In genomic region chr1:154158307-154159125, GRCh38 we compare ENCODE assay signal across 9 cellular contexts. TPM values are rescaled to one million over a fixed set of nuclear protein-coding genes. Genes with fewer than 3 reads are reported as not detected.
DNase-seq lines count a peak whose midpoint lies in the region; ATAC-seq and TF ChIP-seq lines count a peak whose summit lies in the region.
"Had no signal": no experiment of that assay in that cellular context is flagged by ENCODE, and none has a peak within 500 bp of the region (broad histone marks: within the 10 kb centered on the region; RNA-seq: fewer than 3 reads in every experiment).

No MANE protein-coding gene starts in this region.

- TF ChIP-seq POLR2A in transverse colon (IDR thresholded peaks at IDR 0.05) = no peak

- peak overlapping the region; percentile 88 for H3K27ac Mint-ChIP-seq in activated naive CD4-positive, alpha-beta T cell treated with anti-CD3 and anti-CD28 coated beads, Interleukin-2, amount 50 U/mL, for 72 hours

- peak; percentile 17 for ATAC-seq in GM18520 (IDR thresholded peaks at IDR 0.05; ENCODE audit: unreplicated experiment)
- ATAC-seq in HG03521 (IDR thresholded peaks at IDR 0.05; ENCODE audit: unreplicated experiment) = peak; percentile 36
- ATAC-seq in activated naive CD4-positive, alpha-beta T cell treated with anti-CD3 and anti-CD28 coated beads, Interleukin-2, amount 50 U/mL, for 72 hours = peak; percentile 17 to 23
- no peak for ATAC-seq in HG02981 (IDR thresholded peaks at IDR 0.05; ENCODE audit: unreplicated experiment)

- in situ Hi-C loops in transverse colon (cut with MboI; ENCODE audit: low pct_ligation_motif_present in 1 of 4, low pct_unique_long_range_greater_than_20kb in 1 of 4, low sequenced_read_pairs in 3 of 4) = no loop called here

- no peak overlapping the region for H3K9ac ChIP-seq in skeletal muscle tissue (ENCODE audit: low read depth in 1 of 3, low read length in 3 of 3)

- H3K4me1 ChIP-seq in skeletal muscle tissue (ENCODE audit: control insufficient read depth in 3 of 3, insufficient read depth in 3 of 3, low read length in 3 of 3) = peaks cover 4 to 9% (median 8%) of the 10 kb centered on the region in 3 donors
- peaks cover 0 to 29% (median 0%) of the 10 kb centered on the region in 4 donors for H3K4me1 ChIP-seq in transverse colon

- 77 to 83% methylated on average over 8 of the region's 8 CpGs for WGBS in transverse colon (ENCODE audit: low coverage in 1 of 2), 2 donors

- peaks cover 0 to 17% (median 17%) of the 10 kb centered on the region in 3 donors for H3K36me3 ChIP-seq in skeletal muscle tissue (ENCODE audit: control insufficient read depth in 3 of 3, insufficient read depth in 3 of 3, low read length in 3 of 3)
- H3K36me3 ChIP-seq in transverse colon = peaks cover 0 to 45% (median 16%) of the 10 kb centered on the region in 4 donors

- no peak for DNase-seq in activated naive CD4-positive, alpha-beta T cell treated with anti-CD3 and anti-CD28 coated beads, Interleukin-2, amount 50 U/mL, for 72 hours (ENCODE audit: low spot score in 2 of 2)
- DNase-seq in H4 (ENCODE audit: low spot score) = no peak
- no peak for DNase-seq in transverse colon
- DNase-seq: glutamatergic neuron had no signal

- H3K9me3 ChIP-seq in skeletal muscle tissue (ENCODE audit: control insufficient read depth in 3 of 3, low read length in 3 of 3) (no peaks in the 10 kb centered on the region), transverse colon (no peaks in the 10 kb centered on the region)

- intact Hi-C loops in transverse colon (cut with DNase I; ENCODE audit: low total_unique reads) = no loop called here

- H3K4me3 ChIP-seq in skeletal muscle tissue (ENCODE audit: low read length in 3 of 3) (no peak overlapping the region), transverse colon (no peak overlapping the region)

- H3K27ac ChIP-seq in skeletal muscle tissue (ENCODE audit: low read depth, low read length) = peak overlapping the region; percentile 3
- H3K27ac ChIP-seq in transverse colon = peak overlapping the region in 2 of 4 donors; percentile 1 to 44

- no peak for TF ChIP-seq EP300 in transverse colon (IDR thresholded peaks at IDR 0.05; ENCODE audit: low read depth)

- H3K27me3 ChIP-seq in skeletal muscle tissue (ENCODE audit: control insufficient read depth in 3 of 3, insufficient read depth in 3 of 3, low read length in 3 of 3) = no peaks in the 10 kb centered on the region
- H3K27me3 ChIP-seq in transverse colon = no peaks in the 10 kb centered on the region

- no peaks in the 10 kb centered on the region for H3K9me3 Mint-ChIP-seq in activated naive CD4-positive, alpha-beta T cell treated with anti-CD3 and anti-CD28 coated beads, Interleukin-2, amount 50 U/mL, for 72 hours

- peaks cover 28 to 82% of the 10 kb centered on the region in 2 donors for H3K36me3 Mint-ChIP-seq in activated naive CD4-positive, alpha-beta T cell treated with anti-CD3 and anti-CD28 coated beads, Interleukin-2, amount 50 U/mL, for 72 hours

- TF ChIP-seq CTCF in transverse colon (IDR thresholded peaks at IDR 0.05) = no peak

RNA-seq across cellular contexts. Expression of gene NUP210L, which starts 3.6 kb away (rescaled TPM):
- total RNA-seq in activated naive CD4-positive, alpha-beta T cell treated with anti-CD3 and anti-CD28 coated beads, Interleukin-2, amount 50 U/mL, for 72 hours = under 1 TPM; 0.10 to 0.11 TPM
- total RNA-seq in skeletal muscle tissue (under 0.01 TPM), transverse colon (not detected)
- total RNA-seq in H4 (2014; rRNA removed; shearing (Covaris generic)) = 0.02 TPM in 1 of 2 replicates, not detected in the other

RNA-seq across cellular contexts. Expression of gene TPM3, which starts 33.4 kb away (rescaled TPM):
- 100 to 1,000 TPM; 373 to 610 TPM for total RNA-seq in activated naive CD4-positive, alpha-beta T cell treated with anti-CD3 and anti-CD28 coated beads, Interleukin-2, amount 50 U/mL, for 72 hours
- total RNA-seq in skeletal muscle tissue (202 TPM), transverse colon (100 to 1,000 TPM; 208 to 434 (median 324) TPM)
- total RNA-seq in H4 (2014; rRNA removed; shearing (Covaris generic)) = 482 and 546 TPM in 2 replicates

RNA-seq across cellular contexts. Expression of gene CFAP141, which starts 47.6 kb away (rescaled TPM):
- not detected for total RNA-seq in activated naive CD4-positive, alpha-beta T cell treated with anti-CD3 and anti-CD28 coated beads, Interleukin-2, amount 50 U/mL, for 72 hours
- total RNA-seq in skeletal muscle tissue (not detected), transverse colon (not detected)
- not detected in 2 replicates for total RNA-seq in H4 (2014; rRNA removed; shearing (Covaris generic))
- total RNA-seq: subcutaneous adipose tissue had no signal
